In the genomic region with DNA sequence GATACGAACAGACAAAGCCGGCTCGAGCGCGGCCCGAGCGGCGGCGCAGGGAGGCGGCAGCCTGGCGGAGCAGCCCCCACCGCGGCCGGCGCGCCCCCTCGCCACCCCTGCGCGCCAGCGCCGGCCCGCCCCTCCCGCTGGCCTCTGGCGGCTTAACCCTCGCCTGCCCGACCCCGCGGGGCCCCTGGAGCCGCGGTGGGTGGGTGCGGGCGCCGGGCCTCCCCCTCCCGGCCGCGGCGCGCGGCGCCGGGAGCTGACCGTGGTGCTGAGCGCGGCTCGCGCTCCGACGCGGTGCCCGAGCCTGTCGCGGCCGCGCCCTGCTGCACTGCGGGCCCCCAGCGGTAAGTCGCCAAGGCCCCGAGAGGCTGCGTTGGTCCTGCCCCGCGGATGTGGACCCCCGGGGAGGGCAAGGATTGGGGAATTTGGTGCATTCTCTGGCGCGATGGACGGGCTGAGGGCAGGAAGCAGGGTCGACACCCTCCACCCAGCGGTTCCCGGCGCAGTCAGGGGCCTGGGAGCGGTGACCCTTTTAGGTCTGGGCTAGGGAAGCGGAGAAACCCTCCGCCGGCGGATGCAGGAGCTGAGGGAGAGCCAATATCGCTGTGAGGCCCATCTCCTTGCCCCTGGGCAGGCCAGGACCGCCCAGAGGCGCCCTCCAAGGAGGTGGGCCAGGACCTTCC, we compare ENCODE assay signal across 8 cellular contexts. TPM values are rescaled to one million over a fixed set of nuclear protein-coding genes. Genes with fewer than 3 reads are reported as not detected.
DNase-seq lines count a peak whose midpoint lies in the region; ATAC-seq and TF ChIP-seq lines count a peak whose summit lies in the region.

No MANE protein-coding gene starts in this region.

- no peak overlapping the region for H3K27ac Mint-ChIP-seq in endodermal cell
- H3K27ac Mint-ChIP-seq in naive thymus-derived CD4-positive, alpha-beta T cell = no peak overlapping the region

- 0 to 3% methylated on average over 6 to 77 of the region's 77 CpGs for WGBS in endodermal cell (ENCODE audit: insufficient coverage in 1 of 2, insufficient read length in 1 of 2), 2 experiments
- WGBS in aorta, 2 donors = 1 to 2% methylated on average over 47 to 77 of the region's 77 CpGs

- no peaks in the 10 kb centered on the region for H3K9me3 Mint-ChIP-seq in endodermal cell
- H3K9me3 Mint-ChIP-seq in naive thymus-derived CD4-positive, alpha-beta T cell = peaks cover 0 to 10% (median 0%) of the 10 kb centered on the region in 11 donors

- H3K36me3 ChIP-seq in endodermal cell (ENCODE audit: control insufficient read depth, insufficient read depth, low read length) (no peaks in the 10 kb centered on the region), aorta (ENCODE audit: control insufficient read depth in 1 of 2, insufficient read depth in 2 of 2, low read length in 1 of 2) (no peaks in the 10 kb centered on the region)
- H3K36me3 ChIP-seq in naive thymus-derived CD4-positive, alpha-beta T cell (ENCODE audit: control insufficient read depth in 2 of 3, insufficient read depth in 3 of 3, low read length in 3 of 3) = no peaks in the 10 kb centered on the region

- H3K4me1 ChIP-seq in endodermal cell (ENCODE audit: control insufficient read depth, insufficient read depth, low read length) (no peaks in the 10 kb centered on the region), aorta (ENCODE audit: control insufficient read depth in 1 of 2, insufficient read depth in 2 of 2, low read length in 2 of 2) (no peaks in the 10 kb centered on the region)
- H3K4me1 ChIP-seq in naive thymus-derived CD4-positive, alpha-beta T cell (ENCODE audit: control insufficient read depth in 2 of 2, insufficient read depth in 2 of 2, low read length in 2 of 2) = no peaks in the 10 kb centered on the region

- peaks cover 14% of the 10 kb centered on the region for H3K4me1 Mint-ChIP-seq in endodermal cell
- H3K4me1 Mint-ChIP-seq in naive thymus-derived CD4-positive, alpha-beta T cell = peaks cover 0 to 19% (median 10%) of the 10 kb centered on the region in 7 donors

- H3K9me3 ChIP-seq in endodermal cell (ENCODE audit: control insufficient read depth, low read length) (no peaks in the 10 kb centered on the region), aorta (ENCODE audit: control insufficient read depth, low read length) (no peaks in the 10 kb centered on the region)
- no peaks in the 10 kb centered on the region for H3K9me3 ChIP-seq in naive thymus-derived CD4-positive, alpha-beta T cell (ENCODE audit: control insufficient read depth in 2 of 3, low read length in 3 of 3)

- TF ChIP-seq CTCF in endodermal cell (conservative IDR thresholded peaks at IDR 0.05) = no peak

- H3K4me3 Mint-ChIP-seq in endodermal cell = peak overlapping the region; percentile 82
- H3K4me3 Mint-ChIP-seq in naive thymus-derived CD4-positive, alpha-beta T cell = peak overlapping the region in 4 of 10 donors; percentile 37 to 72 (median 52)

- peaks cover 47% of the 10 kb centered on the region for H3K27me3 Mint-ChIP-seq in endodermal cell (ENCODE audit: insufficient read depth)
- peaks cover 39 to 66% (median 61%) of the 10 kb centered on the region in 5 donors for H3K27me3 Mint-ChIP-seq in naive thymus-derived CD4-positive, alpha-beta T cell

- no peak overlapping the region for H3K9ac ChIP-seq in endodermal cell (ENCODE audit: extremely low read depth, low read length, poor library complexity, severe bottlenecking)

- CTCF ChIA-PET in naive thymus-derived CD4-positive, alpha-beta T cell (lab: Charles Lee) = no interaction called here

- H3K4me3 ChIP-seq in endodermal cell (ENCODE audit: low read length) (peak overlapping the region; percentile 83), aorta (ENCODE audit: low read length in 2 of 2) (peak overlapping the region in 1 of 2 donors; percentile 2)
- no peak overlapping the region for H3K4me3 ChIP-seq in naive thymus-derived CD4-positive, alpha-beta T cell (ENCODE audit: low read length)

- intact Hi-C loops in naive thymus-derived CD4-positive, alpha-beta T cell (cut with micrococcal nuclease) = no loop called here
- intact Hi-C loops in aorta (cut with DNase I) = no loop called here

- H3K27me3 ChIP-seq in endodermal cell (ENCODE audit: control insufficient read depth, insufficient read depth, low read length, poor library complexity, severe bottlenecking) = peaks cover 47% of the 10 kb centered on the region
- H3K27me3 ChIP-seq in naive thymus-derived CD4-positive, alpha-beta T cell (ENCODE audit: control insufficient read depth in 2 of 2, insufficient read depth in 2 of 2, low read length in 2 of 2) = peaks cover 0 to 9% of the 10 kb centered on the region in 2 donors
- no peaks in the 10 kb centered on the region for H3K27me3 ChIP-seq in aorta (ENCODE audit: control insufficient read depth in 1 of 2, insufficient read depth in 2 of 2, low read length in 1 of 2)

- no peaks in the 10 kb centered on the region for H3K36me3 Mint-ChIP-seq in endodermal cell (ENCODE audit: low read depth)
- H3K36me3 Mint-ChIP-seq in naive thymus-derived CD4-positive, alpha-beta T cell = peaks cover 0 to 4% (median 0%) of the 10 kb centered on the region in 5 donors

- peak; percentile 21 for DNase-seq in activated CD4-positive, alpha-beta T cell treated with anti-CD3 and anti-CD28 coated beads for 48 hours
- DNase-seq in activated CD4-positive, alpha-beta T cell treated with anti-CD3 and anti-CD28 coated beads for 1 hour = no peak
- DNase-seq in NCI-H526 (lab: John Stamatoyannopoulos, UW) (peak; percentile 42 to 90), endodermal cell (peak; percentile 90), aorta (no peak), SW480 (ENCODE audit: low spot score) (no peak)
- DNase-seq in naive thymus-derived CD4-positive, alpha-beta T cell = peak in 1 of 9 donors; percentile 8

- no peak overlapping the region for H3K27ac ChIP-seq in endodermal cell (ENCODE audit: low read depth, low read length)
- no peak overlapping the region for H3K27ac ChIP-seq in naive thymus-derived CD4-positive, alpha-beta T cell (ENCODE audit: low read depth, low read length)
- no peak overlapping the region for H3K27ac ChIP-seq in aorta (ENCODE audit: low read depth in 1 of 2, low read length in 2 of 2)

- POLR2A ChIA-PET in naive thymus-derived CD4-positive, alpha-beta T cell (lab: Charles Lee) = no interaction called here

- peak; percentile 70 for ATAC-seq in naive thymus-derived CD4-positive, alpha-beta T cell
- no peak for ATAC-seq in GM19455 (IDR thresholded peaks at IDR 0.05; ENCODE audit: unreplicated experiment)
- ATAC-seq in aorta (ENCODE audit: low FRiP score) = no peak

RNA-seq across cellular contexts. Expression of a gene that starts 0.8 kb away (rescaled TPM):
- total RNA-seq in endodermal cell (1 to 10 TPM in 1 of 2 donors, under 1 TPM in 1; 0.91 to 2.3 TPM), aorta (not detected)
- 0.57 TPM for polyA plus RNA-seq in endodermal cell (2013, experiment 1 of 2)
- 0.41 TPM for polyA plus RNA-seq in endodermal cell (2013, experiment 2 of 2)
- total RNA-seq in naive thymus-derived CD4-positive, alpha-beta T cell = not detected
- polyA plus RNA-seq in naive thymus-derived CD4-positive, alpha-beta T cell = not detected
- polyA plus RNA-seq in aorta = not detected

RNA-seq across cellular contexts. Expression of a gene that starts 27.3 kb away (rescaled TPM):
- total RNA-seq in endodermal cell (not detected), aorta (not detected)
- polyA plus RNA-seq in endodermal cell (2013, experiment 1 of 2) = not detected
- not detected for polyA plus RNA-seq in endodermal cell (2013, experiment 2 of 2)
- total RNA-seq in naive thymus-derived CD4-positive, alpha-beta T cell = not detected
- polyA plus RNA-seq in naive thymus-derived CD4-positive, alpha-beta T cell = not detected
- polyA plus RNA-seq in aorta = not detected

Comparison
In these comparisons a context has a peak if more than half of its experiments do, and no peak if none do; other contexts are left out.
1. DNase-seq: peak in activated CD4-positive, alpha-beta T cell treated with anti-CD3 and anti-CD28 coated beads for 48 hours (single experiment), NCI-H526 (2 of 2) and endodermal cell (single experiment); none in activated CD4-positive, alpha-beta T cell treated with anti-CD3 and anti-CD28 coated beads for 1 hour (single experiment), aorta (0 of 2) and SW480 (single experiment).